In the genomic region with DNA sequence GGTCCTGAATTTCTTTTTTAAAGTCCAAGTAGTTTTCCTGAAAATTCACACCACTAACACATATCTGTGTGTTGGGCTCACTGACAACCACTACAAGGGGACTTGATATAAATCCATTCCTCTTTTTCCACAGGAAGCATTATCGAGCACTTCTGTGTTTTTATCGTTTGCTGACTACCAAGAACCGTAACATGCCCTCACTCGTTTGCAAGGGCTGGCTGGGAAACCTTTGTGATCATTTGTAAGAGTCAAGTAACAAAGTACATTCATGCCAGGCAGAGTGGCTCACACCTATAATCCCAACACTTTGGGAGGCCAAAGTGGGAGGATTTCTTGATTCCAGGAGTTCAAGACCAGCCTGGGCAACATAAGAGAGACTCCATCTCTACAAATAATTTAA, we compare ENCODE assay signal across 25 cellular contexts.
"Had no signal": no experiment of that assay in that cellular context is flagged by ENCODE, and none has a peak within 500 bp of the region (broad histone marks: within the 10 kb centered on the region; RNA-seq: fewer than 3 reads in every experiment).

No MANE protein-coding gene starts in this region.

- ATAC-seq: K562, SK-N-SH treated with all-trans-retinoic acid at 6 μM for 48 hours had no signal

- H3K4me3 ChIP-seq: adrenal gland, K562, Peyer's patch, SJSA1 had no signal

- H3K27ac ChIP-seq: adrenal gland, Peyer's patch, SJSA1, VCaP had no signal

- H3K9me3 Mint-ChIP-seq: activated CD4-positive, alpha-beta memory T cell treated with anti-CD3 and anti-CD28 coated beads for 36 hours; activated CD4-positive, alpha-beta T cell treated with anti-CD3 and anti-CD28 coated beads, Interleukin-2, amount 10 ng/mL, durations not matched to agents 7 days and 5 days; activated naive CD4-positive, alpha-beta T cell treated with anti-CD3 and anti-CD28 coated beads, Interleukin-2, amount 10 ng/mL, durations not matched to agents 7 days and 5 days; activated naive CD8-positive, alpha-beta T cell treated with anti-CD3 and anti-CD28 coated beads, Interleukin-2, amount 10 ng/mL, durations not matched to agents 7 days and 5 days had no signal

- DNase-seq: activated CD4-positive, alpha-beta memory T cell treated with anti-CD3 and anti-CD28 coated beads for 36 hours; activated CD4-positive, alpha-beta T cell treated with anti-CD3 and anti-CD28 coated beads, Interleukin-2, amount 10 ng/mL, durations not matched to agents 7 days and 5 days; activated CD4-positive, CD25-positive, alpha-beta regulatory T cell; activated CD8-positive, alpha-beta memory T cell treated with anti-CD3 and anti-CD28 coated beads, Interleukin-2, amount 50 U/mL, for 48 hours; activated gamma-delta T cell; activated naive CD4-positive, alpha-beta T cell treated with anti-CD3 and anti-CD28 coated beads, Interleukin-2, amount 10 ng/mL, durations not matched to agents 7 days and 5 days; activated naive CD8-positive, alpha-beta T cell treated with anti-CD3 and anti-CD28 coated beads, Interleukin-2, amount 10 ng/mL, durations not matched to agents 7 days and 5 days; activated T-cell treated with anti-CD3 and anti-CD28 coated beads, Interleukin-2, amount 50 U/mL, for 1 hour; adrenal gland; anterior cingulate cortex; caudate nucleus; Karpas-422; NCI-H1105 treated with DMSO at 0.1 percent for 48 hours; NCI-H1436 treated with DMSO at 0.1 percent for 48 hours; NCI-H187; NCI-H2081; NCI-H510A treated with DMSO at 0.1 percent for 48 hours; NCI-H69; Peyer's patch; SHP77; SW 1271 had no signal

- H3K27ac Mint-ChIP-seq: activated CD4-positive, alpha-beta memory T cell treated with anti-CD3 and anti-CD28 coated beads for 36 hours; activated CD4-positive, alpha-beta T cell treated with anti-CD3 and anti-CD28 coated beads, Interleukin-2, amount 10 ng/mL, durations not matched to agents 7 days and 5 days; activated naive CD4-positive, alpha-beta T cell treated with anti-CD3 and anti-CD28 coated beads, Interleukin-2, amount 10 ng/mL, durations not matched to agents 7 days and 5 days had no signal
